ENCODE assay signal across 14 cellular contexts in the genomic region with DNA sequence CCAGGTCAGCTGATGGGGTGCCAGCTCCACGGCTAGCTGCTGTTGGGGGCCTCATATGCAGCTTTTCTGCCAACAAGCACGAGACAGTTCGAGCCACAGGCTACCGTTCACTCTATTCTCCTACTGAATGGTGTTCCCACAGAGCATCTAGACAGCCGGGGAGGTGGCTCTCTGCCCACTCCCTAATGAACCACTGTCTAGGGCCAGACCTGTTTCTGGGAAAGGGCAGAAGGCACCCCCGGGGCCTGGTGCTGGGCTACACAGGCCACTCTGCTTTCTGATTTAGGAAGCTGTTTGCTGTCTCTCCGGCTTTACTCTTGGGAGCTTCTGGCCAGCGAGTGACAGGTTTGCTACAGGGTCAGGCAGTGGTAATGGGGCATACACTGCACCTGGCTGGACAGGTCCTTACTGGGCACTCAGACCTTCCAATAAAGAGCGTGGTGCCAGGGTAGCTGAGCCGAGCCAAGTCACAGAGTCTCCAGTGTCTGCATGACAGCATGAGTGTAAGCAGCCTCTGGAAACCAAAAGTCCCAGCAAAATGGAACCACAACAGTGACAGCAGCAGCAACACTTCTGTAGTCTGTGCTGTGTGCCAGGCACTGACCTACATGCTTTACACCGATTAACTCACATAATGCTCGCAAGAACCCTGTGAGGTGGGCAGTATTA. TPM values are rescaled to one million over a fixed set of nuclear protein-coding genes. Genes with fewer than 3 reads are reported as not detected.
DNase-seq lines count a peak whose midpoint lies in the region; ATAC-seq and TF ChIP-seq lines count a peak whose summit lies in the region.
"Had no signal": no experiment of that assay in that cellular context is flagged by ENCODE, and none has a peak within 500 bp of the region (broad histone marks: within the 10 kb centered on the region; RNA-seq: fewer than 3 reads in every experiment).

No MANE protein-coding gene starts in this region.

- CTCF ChIA-PET in IMR-90 (lab: Yijun Ruan, JAX) = interaction anchor here (1.1 kb wide), 2 partner anchors 9 to 74 kb away, joined by 4 to 5 read pairs; a partner anchor contains a TSS

- H4K20me1 ChIP-seq in IMR-90 (ENCODE audit: insufficient read depth, low read length) = peaks cover 6% of the 10 kb centered on the region

- H4K8ac ChIP-seq in IMR-90 (ENCODE audit: low read depth in 2 of 2, low read length in 2 of 2) (no peak overlapping the region), mesenchymal stem cell (ENCODE audit: low read length) (no peak overlapping the region)

- TF ChIP-seq CTCF in IMR-90 (conservative IDR thresholded peaks at IDR 0.05; ENCODE audit: low read depth, low read length) = no peak

- H3K79me1 ChIP-seq in IMR-90 (ENCODE audit: low read depth in 1 of 2, low read length in 2 of 2) (peaks cover 0 to 32% of the 10 kb centered on the region in 2 experiments; a peak in 3 of 4 replicates), mesenchymal stem cell (replicated peaks; ENCODE audit: low read length, poor library complexity, severe bottlenecking) (peaks cover 31% of the 10 kb centered on the region)

- H2BK12ac ChIP-seq in mesenchymal stem cell (ENCODE audit: low read length in 2 of 2) = no peak overlapping the region

- H4K5ac ChIP-seq in IMR-90 (ENCODE audit: low read depth, low read length) = no peak overlapping the region

- no peak for TF ChIP-seq RAD21 in IMR-90 (IDR thresholded peaks at IDR 0.05; ENCODE audit: low read length)

- H3K27me3 ChIP-seq in CD4-positive, CD25-positive, alpha-beta regulatory T cell (ENCODE audit: control insufficient read depth, insufficient read depth, low read length) = no peaks in the 10 kb centered on the region
- H3K27me3 ChIP-seq in IMR-90 (ENCODE audit: control insufficient read depth, insufficient read depth, low read length) (no peaks in the 10 kb centered on the region), mesenchymal stem cell (ENCODE audit: control insufficient read depth in 1 of 2, insufficient read depth in 1 of 2, low read length in 2 of 2) (peaks cover 0 to 8% of the 10 kb centered on the region in 2 experiments)
- H3K27me3 ChIP-seq: tibial artery had no signal

- H3K9ac ChIP-seq in IMR-90 (ENCODE audit: low read depth, low read length) (no peak overlapping the region), mesenchymal stem cell (ENCODE audit: low read length) (no peak overlapping the region)

- no peak overlapping the region for H3K4ac ChIP-seq in IMR-90 (ENCODE audit: low read depth, low read length)
- H3K4ac ChIP-seq in mesenchymal stem cell (ENCODE audit: low read depth in 1 of 2, low read length in 2 of 2) = no peak overlapping the region

- dilution Hi-C loops in IMR-90 (cut with HindIII; ENCODE audit: low sequenced_read_pairs, unreplicated experiment) = no loop called here

- peak in 1 of 3 donors; percentile 13 for DNase-seq in CD4-positive, CD25-positive, alpha-beta regulatory T cell
- no peak for DNase-seq in IMR-90
- DNase-seq in activated T-helper 2 cell treated with anti-CD3 and anti-CD28 coated beads, Interferon-gamma antibody, Interleukin-2, Interleukin-4, amounts not matched to agents 10 μg/mL and 5 μg/mL and 100 μg/mL, durations not matched to agents 14 hours and 24 hours and 36 hours (ENCODE audit: low spot score) = no peak
- no peak for DNase-seq in mesenchymal stem cell
- DNase-seq in activated gamma-delta T cell (lab: John Stamatoyannopoulos, UW) = no peak
- DNase-seq in HuH-7.5 (ENCODE audit: low spot score) = no peak
- DNase-seq in NCI-H1694 (lab: John Stamatoyannopoulos, UW) = no peak
- DNase-seq in NCI-H146 treated with DMSO at 0.1 percent for 48 hours (lab: John Stamatoyannopoulos, UW; ENCODE audit: unreplicated experiment) = no peak
- DNase-seq: Caco-2, nephron progenitor cell, T1000, tibial artery had no signal

- H2BK5ac ChIP-seq in IMR-90 (ENCODE audit: low read depth, low read length, poor library complexity, severe bottlenecking) (no peak overlapping the region), mesenchymal stem cell (ENCODE audit: low read depth, low read length, poor library complexity, severe bottlenecking) (peak overlapping the region; percentile 22)

- peaks cover 39 to 93% (median 65%) of the 10 kb centered on the region in 4 donors for H3K4me1 Mint-ChIP-seq in CD4-positive, CD25-positive, alpha-beta regulatory T cell
- peaks cover 52% of the 10 kb centered on the region for H3K4me1 Mint-ChIP-seq in activated T-helper 2 cell treated with anti-CD3 and anti-CD28 coated beads, Interferon-gamma antibody, Interleukin-2, Interleukin-4, amounts not matched to agents 10 μg/mL and 5 μg/mL and 100 μg/mL, durations not matched to agents 14 hours and 24 hours and 36 hours (ENCODE audit: low read depth)

- H3K9me3 Mint-ChIP-seq in CD4-positive, CD25-positive, alpha-beta regulatory T cell = no peaks in the 10 kb centered on the region
- no peaks in the 10 kb centered on the region for H3K9me3 Mint-ChIP-seq in activated T-helper 2 cell treated with anti-CD3 and anti-CD28 coated beads, Interferon-gamma antibody, Interleukin-2, Interleukin-4, amounts not matched to agents 10 μg/mL and 5 μg/mL and 100 μg/mL, durations not matched to agents 14 hours and 24 hours and 36 hours
- H3K9me3 Mint-ChIP-seq: nephron progenitor cell had no signal

- peaks cover 4% of the 10 kb centered on the region; the same call in 1 of the 2 replicates for H3K9me1 ChIP-seq in IMR-90 (ENCODE audit: insufficient read depth, low read length)

- no peak overlapping the region for H2AK5ac ChIP-seq in IMR-90 (ENCODE audit: low read depth, low read length)
- H2AK5ac ChIP-seq in mesenchymal stem cell (ENCODE audit: low read length, severe bottlenecking) = no peak overlapping the region

- H2AFZ ChIP-seq in IMR-90 (replicated peaks; ENCODE audit: low read length, poor library complexity) = no peak overlapping the region
- no peak overlapping the region for H2AFZ ChIP-seq in mesenchymal stem cell (ENCODE audit: low read depth, low read length)

- no peaks in the 10 kb centered on the region for H3K27me3 Mint-ChIP-seq in CD4-positive, CD25-positive, alpha-beta regulatory T cell
- no peaks in the 10 kb centered on the region for H3K27me3 Mint-ChIP-seq in activated T-helper 2 cell treated with anti-CD3 and anti-CD28 coated beads, Interferon-gamma antibody, Interleukin-2, Interleukin-4, amounts not matched to agents 10 μg/mL and 5 μg/mL and 100 μg/mL, durations not matched to agents 14 hours and 24 hours and 36 hours (ENCODE audit: low read depth)

- H3K4me3 ChIP-seq in CD4-positive, CD25-positive, alpha-beta regulatory T cell (ENCODE audit: low read depth, low read length) = peak overlapping the region; percentile 56
- H3K4me3 ChIP-seq in IMR-90 (ENCODE audit: insufficient read depth, low read depth, low read length) = no peak overlapping the region
- no peak overlapping the region for H3K4me3 ChIP-seq in mesenchymal stem cell (ENCODE audit: insufficient read depth in 1 of 2, low read depth in 1 of 2, low read length in 2 of 2)
- H3K4me3 ChIP-seq: smooth muscle cell, tibial artery had no signal

- H2BK15ac ChIP-seq in IMR-90 (ENCODE audit: low read depth, low read length) = no peak overlapping the region
- H2BK15ac ChIP-seq in mesenchymal stem cell (ENCODE audit: low read depth, poor library complexity, severe bottlenecking) = no peak overlapping the region

- no peak overlapping the region for H2BK20ac ChIP-seq in IMR-90 (ENCODE audit: low read depth, low read length)

- H3K36me3 Mint-ChIP-seq in CD4-positive, CD25-positive, alpha-beta regulatory T cell = peaks cover 12% of the 10 kb centered on the region
- H3K36me3 Mint-ChIP-seq in activated T-helper 2 cell treated with anti-CD3 and anti-CD28 coated beads, Interferon-gamma antibody, Interleukin-2, Interleukin-4, amounts not matched to agents 10 μg/mL and 5 μg/mL and 100 μg/mL, durations not matched to agents 14 hours and 24 hours and 36 hours (ENCODE audit: low read depth) = peaks cover 34% of the 10 kb centered on the region

- H2BK120ac ChIP-seq in IMR-90 (ENCODE audit: low read depth, low read length) = no peak overlapping the region
- H2BK120ac ChIP-seq in mesenchymal stem cell (ENCODE audit: low read depth, low read length) = no peak overlapping the region

- peak overlapping the region; percentile 98 to 100 (median 99) for H3K27ac Mint-ChIP-seq in CD4-positive, CD25-positive, alpha-beta regulatory T cell
- H3K27ac Mint-ChIP-seq in activated T-helper 2 cell treated with anti-CD3 and anti-CD28 coated beads, Interferon-gamma antibody, Interleukin-2, Interleukin-4, amounts not matched to agents 10 μg/mL and 5 μg/mL and 100 μg/mL, durations not matched to agents 14 hours and 24 hours and 36 hours = peak overlapping the region; percentile 33
- H3K27ac Mint-ChIP-seq: nephron progenitor cell had no signal

- H3K14ac ChIP-seq in IMR-90 (replicated peaks; ENCODE audit: low read depth, low read length) (no peak overlapping the region), mesenchymal stem cell (ENCODE audit: low read length in 2 of 2) (no peak overlapping the region)

- BruUV-seq in IMR-90 (replicated peaks; lab: Mats Ljungman, UMichigan) = no TSS peak

- H3K18ac ChIP-seq in IMR-90 (ENCODE audit: low read depth, low read length) (no peak overlapping the region), mesenchymal stem cell (ENCODE audit: low read depth in 1 of 2, low read length in 2 of 2) (no peak overlapping the region)

- no peaks in the 10 kb centered on the region for H3K9me3 ChIP-seq in CD4-positive, CD25-positive, alpha-beta regulatory T cell (ENCODE audit: control insufficient read depth in 2 of 2, low read length in 2 of 2)
- H3K9me3 ChIP-seq in IMR-90 (ENCODE audit: control insufficient read depth, insufficient read depth, low read length) (no peaks in the 10 kb centered on the region), mesenchymal stem cell (ENCODE audit: control insufficient read depth, low read length) (no peaks in the 10 kb centered on the region)
- H3K9me3 ChIP-seq: Caco-2, tibial artery had no signal

- POLR2A ChIA-PET in IMR-90 (lab: Charles Lee; ENCODE audit: unreplicated experiment) = no interaction called here

- H3K4me2 ChIP-seq in IMR-90 (ENCODE audit: low read depth, low read length) (no peak overlapping the region), mesenchymal stem cell (ENCODE audit: low read length, poor library complexity, severe bottlenecking) (no peak overlapping the region)
- H3K4me2 ChIP-seq: smooth muscle cell had no signal

- no peak for TF ChIP-seq POLR2A in IMR-90 (IDR thresholded peaks at IDR 0.05; ENCODE audit: low read depth, low read length)

- peak overlapping the region; percentile 71 to 82 (median 80) for H3K4me3 Mint-ChIP-seq in CD4-positive, CD25-positive, alpha-beta regulatory T cell
- no peak overlapping the region for H3K4me3 Mint-ChIP-seq in activated T-helper 2 cell treated with anti-CD3 and anti-CD28 coated beads, Interferon-gamma antibody, Interleukin-2, Interleukin-4, amounts not matched to agents 10 μg/mL and 5 μg/mL and 100 μg/mL, durations not matched to agents 14 hours and 24 hours and 36 hours (ENCODE audit: low read depth)
- H3K4me3 Mint-ChIP-seq: nephron progenitor cell had no signal

- H3K23ac ChIP-seq in IMR-90 (ENCODE audit: low read depth, low read length) (0 out of 2 replicates have a peak overlapping the region, but pooled peaks have one; percentile 43), mesenchymal stem cell (ENCODE audit: low read length in 2 of 2) (no peak overlapping the region)

- H4K91ac ChIP-seq in IMR-90 (ENCODE audit: insufficient read depth, low read depth, low read length) = no peak overlapping the region
- H4K91ac ChIP-seq in mesenchymal stem cell (ENCODE audit: low read length) = no peak overlapping the region

- H3K56ac ChIP-seq in IMR-90 (ENCODE audit: extremely low read depth, insufficient read depth, low read length) = no peak overlapping the region

- 77% methylated on average over 5 of the region's 12 CpGs; no CpG with 5 or more reads in 1 of the 2 experiments for WGBS in IMR-90 (ENCODE audit: extremely low coverage in 2 of 2, insufficient read length in 1 of 2), 2 experiments
- WGBS in mesenchymal stem cell = 93% methylated on average over 12 of the region's 12 CpGs

- H3K36me3 ChIP-seq in CD4-positive, CD25-positive, alpha-beta regulatory T cell (ENCODE audit: control insufficient read depth, insufficient read depth, low read length) = no peaks in the 10 kb centered on the region
- no peaks in the 10 kb centered on the region for H3K36me3 ChIP-seq in IMR-90 (ENCODE audit: control insufficient read depth, insufficient read depth, low read length)
- peaks cover 5 to 7% of the 10 kb centered on the region in 2 experiments for H3K36me3 ChIP-seq in mesenchymal stem cell (ENCODE audit: control insufficient read depth in 1 of 2, insufficient read depth in 2 of 2, low read depth in 1 of 2, low read length in 2 of 2)

- intact Hi-C loops in IMR-90 (cut with micrococcal nuclease) = loop anchor here (10.0 kb wide), 1 partner anchor 514 kb away; no protein-coding TSS in a partner anchor
- intact Hi-C loops in activated T-helper 2 cell treated with anti-CD3 and anti-CD28 coated beads, Interferon-gamma antibody, Interleukin-2, Interleukin-4, amounts not matched to agents 10 μg/mL and 5 μg/mL and 100 μg/mL, durations not matched to agents 14 hours and 24 hours and 36 hours (cut with micrococcal nuclease) = no loop called here

- H3K27ac ChIP-seq in CD4-positive, CD25-positive, alpha-beta regulatory T cell (ENCODE audit: insufficient read depth, low read length, poor library complexity, severe bottlenecking) = peak overlapping the region; percentile 81
- H3K27ac ChIP-seq in IMR-90 (ENCODE audit: insufficient read depth, low read length) (no peak overlapping the region), mesenchymal stem cell (ENCODE audit: low read length, poor library complexity, severe bottlenecking) (no peak overlapping the region)
- H3K27ac ChIP-seq: HL-60, tibial artery had no signal

- in situ Hi-C loops in IMR-90 (cut with MboI; ENCODE audit: low sequenced_read_pairs) = no loop called here

- peaks cover 76% of the 10 kb centered on the region for H3K4me1 ChIP-seq in CD4-positive, CD25-positive, alpha-beta regulatory T cell (ENCODE audit: control insufficient read depth, insufficient read depth, low read length, poor library complexity, severe bottlenecking)
- H3K4me1 ChIP-seq in IMR-90 (ENCODE audit: control insufficient read depth, insufficient read depth, low read length) (no peaks in the 10 kb centered on the region), mesenchymal stem cell (ENCODE audit: control insufficient read depth, insufficient read depth, low read depth, low read length) (peaks cover 22% of the 10 kb centered on the region)
- H3K4me1 ChIP-seq: Caco-2 had no signal

- ATAC-seq in CD4-positive, CD25-positive, alpha-beta regulatory T cell (ENCODE audit: low read depth in 2 of 2) = no peak
- ATAC-seq in IMR-90 (ENCODE audit: low read depth) = no peak

- no peak overlapping the region for H2AK9ac ChIP-seq in IMR-90 (replicated peaks; ENCODE audit: low read depth, low read length, poor library complexity)

RNA-seq across cellular contexts. Expression of a gene that starts 8.4 kb away (rescaled TPM):
- total RNA-seq in CD4-positive, CD25-positive, alpha-beta regulatory T cell = 43.6 TPM
- 100 to 1,000 TPM; 172 to 274 (median 229) TPM for polyA plus RNA-seq in CD4-positive, CD25-positive, alpha-beta regulatory T cell
- 35.8 and 59.4 TPM in 2 replicates for total RNA-seq in IMR-90 (2012; rRNA removed)
- polyA plus RNA-seq in IMR-90 (2012; rRNA removed) = 78.2 and 96.8 TPM in 2 replicates
- 69.5 and 225 TPM in 2 replicates for polyA plus RNA-seq in IMR-90 (2012; cell fraction: cytosol; rRNA removed)
- polyA plus RNA-seq in IMR-90 (2012; cell fraction: nucleus; rRNA removed; ENCODE audit: low replicate concordance) = 17.6 and 35.1 TPM in 2 replicates
- total RNA-seq in activated T-helper 2 cell treated with anti-CD3 and anti-CD28 coated beads, Interferon-gamma antibody, Interleukin-2, Interleukin-4, amounts not matched to agents 10 μg/mL and 5 μg/mL and 100 μg/mL, durations not matched to agents 14 hours and 24 hours and 36 hours = 69.8 and 76.9 TPM in 2 replicates
- 64.8 TPM for polyA plus RNA-seq in mesenchymal stem cell (2013, experiment 1 of 2)
- polyA plus RNA-seq in mesenchymal stem cell (2013, experiment 2 of 2) = 62.8 TPM

RNA-seq across cellular contexts. Expression of a gene that starts 58.3 kb away (rescaled TPM):
- 91.2 TPM for total RNA-seq in CD4-positive, CD25-positive, alpha-beta regulatory T cell
- 10 to 100 TPM; 27.8 to 31.2 (median 29.1) TPM for polyA plus RNA-seq in CD4-positive, CD25-positive, alpha-beta regulatory T cell
- total RNA-seq in IMR-90 (2012; rRNA removed) = 30.1 and 32.5 TPM in 2 replicates
- polyA plus RNA-seq in IMR-90 (2012; rRNA removed) = 17.4 and 22.6 TPM in 2 replicates
- polyA plus RNA-seq in IMR-90 (2012; cell fraction: cytosol; rRNA removed) = 9.6 and 10.1 TPM in 2 replicates
- polyA plus RNA-seq in IMR-90 (2012; cell fraction: nucleus; rRNA removed; ENCODE audit: low replicate concordance) = 33.6 and 55.3 TPM in 2 replicates
- 51.8 and 55.6 TPM in 2 replicates for total RNA-seq in activated T-helper 2 cell treated with anti-CD3 and anti-CD28 coated beads, Interferon-gamma antibody, Interleukin-2, Interleukin-4, amounts not matched to agents 10 μg/mL and 5 μg/mL and 100 μg/mL, durations not matched to agents 14 hours and 24 hours and 36 hours
- 12.7 TPM for polyA plus RNA-seq in mesenchymal stem cell (2013, experiment 1 of 2)
- 13.0 TPM for polyA plus RNA-seq in mesenchymal stem cell (2013, experiment 2 of 2)
